Comparison of ENCODE assay signal across 8 cellular contexts in the genomic region with DNA sequence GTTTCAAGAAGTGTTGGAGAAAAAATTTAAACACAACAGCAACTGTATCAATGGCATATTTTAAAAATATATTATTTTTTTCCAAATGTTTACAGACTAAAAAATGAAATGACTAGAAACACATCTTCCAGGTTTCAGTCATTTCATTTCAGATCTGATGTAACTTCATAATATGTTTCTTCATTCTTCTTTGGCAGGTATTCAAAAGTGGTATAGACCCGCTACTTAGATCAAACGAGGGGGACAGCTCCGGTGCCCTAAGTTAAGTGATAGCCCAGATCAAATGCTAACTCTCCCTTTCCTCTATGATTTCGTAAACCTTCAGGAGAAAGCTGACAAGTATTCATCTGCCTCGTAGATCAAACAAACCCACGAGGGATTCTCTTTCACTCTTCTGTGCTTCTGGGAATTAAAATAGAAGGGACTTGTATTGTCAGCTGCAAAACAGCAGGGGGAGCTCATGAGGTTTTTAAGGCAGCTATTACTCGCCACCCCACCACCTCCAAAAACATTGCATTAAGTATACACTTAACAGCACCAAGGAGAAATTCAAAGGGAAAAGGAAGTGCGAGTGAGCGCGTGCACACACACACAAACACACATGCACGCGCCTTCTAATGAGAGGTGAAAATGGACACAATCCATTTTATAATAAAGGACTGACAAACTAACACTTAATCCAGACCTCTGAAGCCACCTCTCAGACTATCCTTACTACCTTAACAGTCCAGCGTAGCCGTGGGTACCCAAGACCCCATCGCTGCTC. TPM values are rescaled to one million over a fixed set of nuclear protein-coding genes. Genes with fewer than 3 reads are reported as not detected.
DNase-seq lines count a peak whose midpoint lies in the region; ATAC-seq and TF ChIP-seq lines count a peak whose summit lies in the region.

No MANE protein-coding gene starts in this region.

- peak overlapping the region; percentile 16 for H3K4me3 Mint-ChIP-seq in mesothelial cell of epicardium

- DNase-seq in GM10266 (ENCODE audit: extremely low spot score) (peak; percentile 76), NCI-H2196 (lab: John Stamatoyannopoulos, UW; ENCODE audit: unreplicated experiment) (peak; percentile 38), mesothelial cell of epicardium (ENCODE audit: low spot score in 2 of 2, unreplicated experiment in 2 of 2) (peak in 1 of 2 experiments; percentile 57), substantia nigra (lab: John Stamatoyannopoulos, UW) (peak in 29 of 49 donors; percentile 1 to 29 (median 8))
- DNase-seq in activated CD4-positive, alpha-beta T cell treated with anti-CD3 and anti-CD28 coated beads for 48 hours, result peak; percentile 58
- peak; percentile 34 for DNase-seq in effector CD4-positive, alpha-beta T cell

- peaks cover 4% of the 10 kb centered on the region for H3K4me1 Mint-ChIP-seq in mesothelial cell of epicardium

- no peak overlapping the region for H3K27ac Mint-ChIP-seq in mesothelial cell of epicardium

- no peaks in the 10 kb centered on the region for H3K36me3 Mint-ChIP-seq in mesothelial cell of epicardium

- peaks cover 12% of the 10 kb centered on the region for H3K27me3 Mint-ChIP-seq in mesothelial cell of epicardium (ENCODE audit: low read depth)

- peaks cover 22% of the 10 kb centered on the region for H3K9me3 Mint-ChIP-seq in mesothelial cell of epicardium

- peak; percentile 64 for ATAC-seq in HG02884 (IDR thresholded peaks at IDR 0.05; ENCODE audit: unreplicated experiment)

- TF ChIP-seq CTCF in 22Rv1 (IDR thresholded peaks at IDR 0.05), result peak; percentile 89
- TF ChIP-seq CTCF in GM10266 (IDR thresholded peaks at IDR 0.05; ENCODE audit: control insufficient read depth, insufficient read depth, low read depth, missing control alignments), result peak; percentile 72
- TF ChIP-seq CTCF in mesothelial cell of epicardium (IDR thresholded peaks at IDR 0.05; ENCODE audit: unreplicated experiment), result peak; percentile 76

- no peak overlapping the region for H3K27ac ChIP-seq in 22Rv1
- H3K27ac ChIP-seq in substantia nigra (ENCODE audit: low read depth, low read length, poor library complexity, severe bottlenecking), result no peak overlapping the region

RNA-seq across cellular contexts. Expression of a gene that starts 21.4 kb away (rescaled TPM):
- total RNA-seq in mesothelial cell of epicardium, result not detected in 3 replicates
